Comparison of ENCODE assay signal across 1 cellular context in the genomic region with DNA sequence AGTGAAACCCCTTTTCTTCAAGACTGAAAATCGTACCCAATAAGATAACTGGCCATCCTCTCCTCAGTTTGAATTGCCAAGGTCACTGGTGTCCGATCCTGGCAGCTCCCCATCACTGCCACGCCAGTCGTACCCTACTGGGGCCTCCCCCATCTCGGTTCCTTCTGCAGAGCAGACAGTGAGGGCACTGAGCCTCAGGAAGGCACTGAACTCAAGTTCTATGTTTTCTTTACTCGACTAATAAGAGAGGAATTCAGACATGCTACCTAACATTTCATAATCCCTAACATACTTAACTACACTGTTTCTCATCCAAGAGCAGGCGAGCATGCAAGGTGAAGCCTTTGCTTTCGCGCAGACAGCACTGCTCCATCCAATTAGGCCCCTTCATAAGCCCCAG.
TF ChIP-seq lines count a peak whose summit lies in the region.

No MANE protein-coding gene starts in this region.

TF ChIP-seq in HepG2, 621 proteins besides CTCF, POLR2A, EP300 and RAD21:
- no peak for TF ChIP-seq ZNF10 (CRISPR knock-in tag; IDR thresholded peaks at IDR 0.05; ENCODE audit: borderline replicate concordance, low read depth)
- TF ChIP-seq, protein P1, sequence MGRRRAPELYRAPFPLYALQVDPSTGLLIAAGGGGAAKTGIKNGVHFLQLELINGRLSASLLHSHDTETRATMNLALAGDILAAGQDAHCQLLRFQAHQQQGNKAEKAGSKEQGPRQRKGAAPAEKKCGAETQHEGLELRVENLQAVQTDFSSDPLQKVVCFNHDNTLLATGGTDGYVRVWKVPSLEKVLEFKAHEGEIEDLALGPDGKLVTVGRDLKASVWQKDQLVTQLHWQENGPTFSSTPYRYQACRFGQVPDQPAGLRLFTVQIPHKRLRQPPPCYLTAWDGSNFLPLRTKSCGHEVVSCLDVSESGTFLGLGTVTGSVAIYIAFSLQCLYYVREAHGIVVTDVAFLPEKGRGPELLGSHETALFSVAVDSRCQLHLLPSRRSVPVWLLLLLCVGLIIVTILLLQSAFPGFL (CRISPR knock-in tag; IDR thresholded peaks at IDR 0.05), result no peak
- no peak for TF ChIP-seq JUNB (CRISPR knock-in tag; IDR thresholded peaks at IDR 0.05; ENCODE audit: borderline replicate concordance)
- TF ChIP-seq HDAC6 (IDR thresholded peaks at IDR 0.05; ENCODE audit: low read depth, low read length), result no peak
- TF ChIP-seq SOX6 (IDR thresholded peaks at IDR 0.05), result no peak
- TF ChIP-seq SOX6 (CRISPR knock-in tag; IDR thresholded peaks at IDR 0.05), result no peak
- no peak for TF ChIP-seq PRPF4 (IDR thresholded peaks at IDR 0.05; ENCODE audit: low read depth, low read length, poor library complexity, severe bottlenecking)
- no peak for TF ChIP-seq ATAD3A (CRISPR knock-in tag; IDR thresholded peaks at IDR 0.05)
- no peak for TF ChIP-seq ZC3H13 (CRISPR knock-in tag; IDR thresholded peaks at IDR 0.05)
- TF ChIP-seq CBX1 (IDR thresholded peaks at IDR 0.05; ENCODE audit: low read depth), result no peak
- no peak for TF ChIP-seq HES4 (CRISPR knock-in tag; IDR thresholded peaks at IDR 0.05; ENCODE audit: borderline replicate concordance)
- TF ChIP-seq SALL2 (CRISPR knock-in tag; IDR thresholded peaks at IDR 0.05), result no peak
- no peak for TF ChIP-seq FOXP1 (IDR thresholded peaks at IDR 0.05)
- no peak for TF ChIP-seq FOXP1 (CRISPR knock-in tag; IDR thresholded peaks at IDR 0.05)
TF ChIP-seq in HepG2: peak in this region for 0.
